Comparison of ENCODE assay signal across 20 cellular contexts in the genomic region with DNA sequence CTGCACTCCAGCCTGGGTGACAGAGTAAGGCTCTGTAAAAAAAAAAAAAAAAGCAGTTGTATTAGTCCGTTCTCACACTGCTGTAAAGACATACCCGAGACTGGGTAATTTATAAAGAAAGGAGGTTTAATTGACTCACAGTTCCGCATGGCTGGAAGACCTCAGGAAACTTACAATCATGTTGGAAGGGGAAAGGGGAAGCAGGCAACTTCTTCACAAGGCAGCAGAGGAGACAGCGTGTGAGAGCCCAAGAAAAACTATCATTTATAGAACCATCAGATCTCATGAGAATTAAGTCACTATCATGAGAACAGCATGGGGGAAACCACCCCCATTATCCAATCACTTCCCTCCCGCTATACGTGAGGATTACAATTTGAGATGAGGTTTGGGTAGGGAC.
"Had no signal": no experiment of that assay in that cellular context is flagged by ENCODE, and none has a peak within 500 bp of the region (broad histone marks: within the 10 kb centered on the region; RNA-seq: fewer than 3 reads in every experiment).

No MANE protein-coding gene starts in this region.

- H3K9me3 ChIP-seq: gastroesophageal sphincter, lower lobe of right lung, right lobe of liver, stomach, testis, tibial artery had no signal

- H3K36me3 ChIP-seq: gastroesophageal sphincter, lower lobe of right lung, right lobe of liver, stomach, tibial artery had no signal

- H3K79me2 ChIP-seq: parathyroid adenoma had no signal

- H3K4me1 Mint-ChIP-seq: neural crest cell had no signal

- H3K27ac Mint-ChIP-seq: natural killer cell treated with Interleukin-12 subunit alpha and Interleukin-12 subunit beta and Interleukin-15 and Interleukin-18, amount 100 ng/mL, for 72 hours; progenitor cell of endocrine pancreas; type B pancreatic cell had no signal

- H3K9me3 Mint-ChIP-seq: natural killer cell treated with Interleukin-12 subunit alpha and Interleukin-12 subunit beta and Interleukin-15 and Interleukin-18, amount 100 ng/mL, for 72 hours; type B pancreatic cell had no signal

- H3K27me3 Mint-ChIP-seq: progenitor cell of endocrine pancreas, type B pancreatic cell had no signal

- H2AFZ ChIP-seq: parathyroid adenoma had no signal

- H3K27me3 ChIP-seq: foreskin keratinocyte, gastroesophageal sphincter, right lobe of liver, testis, tibial artery had no signal

- DNase-seq: effector CD4-positive, alpha-beta T cell; foreskin keratinocyte; hypothalamus; left ventricle myocardium superior; lower lobe of right lung; right lobe of liver; small intestine; stimulated activated CD4-positive, alpha-beta T cell treated with anti-CD3 and anti-CD28 coated beads, Interleukin-15, amount 100 ng/mL, for 24 hours; stimulated activated CD4-positive, alpha-beta T cell treated with anti-CD3 and anti-CD28 coated beads, Interleukin-2, amount 100 ng/mL, for 48 hours; stimulated activated naive CD4-positive, alpha-beta T cell treated with Interleukin-2 at 50 U/mL for 16 hours; stomach; testis; tibial artery had no signal

- H3K4me1 ChIP-seq: foreskin keratinocyte, gastroesophageal sphincter, lower lobe of right lung, parathyroid adenoma, right lobe of liver, stomach, testis, tibial artery had no signal

- H3K27ac ChIP-seq: coronary artery, foreskin keratinocyte, gastroesophageal sphincter, lower lobe of right lung, parathyroid adenoma, right lobe of liver, stomach, testis, tibial artery had no signal

- H3K4me3 Mint-ChIP-seq: natural killer cell treated with Interleukin-12 subunit alpha and Interleukin-12 subunit beta and Interleukin-15 and Interleukin-18, amount 100 ng/mL, for 72 hours; neural crest cell; type B pancreatic cell had no signal

- H3K36me3 Mint-ChIP-seq: natural killer cell treated with Interleukin-12 subunit alpha and Interleukin-12 subunit beta and Interleukin-15 and Interleukin-18, amount 100 ng/mL, for 72 hours; type B pancreatic cell had no signal

- ATAC-seq: foreskin keratinocyte; gastroesophageal sphincter; left ventricle myocardium superior; natural killer cell treated with Interleukin-12 subunit alpha and Interleukin-12 subunit beta and Interleukin-15 and Interleukin-18, amount 100 ng/mL, for 72 hours; right lobe of liver had no signal

- H3K4me3 ChIP-seq: coronary artery, gastroesophageal sphincter, lower lobe of right lung, right lobe of liver, stomach, testis, tibial artery had no signal
